ENCODE assay signal across 25 cellular contexts in the genomic region with DNA sequence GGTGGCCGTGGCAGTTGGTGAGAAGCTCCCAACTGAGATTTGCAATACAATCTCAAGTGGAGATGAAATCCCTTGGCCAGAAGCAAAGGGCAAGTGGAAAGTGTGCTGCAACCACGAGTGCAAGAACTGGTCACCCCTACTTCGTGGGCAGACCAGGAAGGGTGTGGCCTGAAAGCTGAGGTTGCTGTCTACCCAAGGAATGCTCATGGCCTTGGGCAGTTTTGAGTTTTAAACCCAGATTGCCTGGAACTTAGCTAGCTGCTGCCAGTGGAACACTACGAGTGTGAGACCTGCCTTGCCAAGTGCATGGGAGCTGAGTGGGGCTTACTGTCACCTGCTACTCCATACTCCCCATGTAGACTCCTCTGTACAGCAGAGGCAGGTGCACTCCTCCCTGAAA.
DNase-seq lines count a peak whose midpoint lies in the region; ATAC-seq, FAIRE-seq and TF ChIP-seq lines count a peak whose summit lies in the region.
"Had no signal": no experiment of that assay in that cellular context is flagged by ENCODE, and none has a peak within 500 bp of the region (broad histone marks: within the 10 kb centered on the region; RNA-seq: fewer than 3 reads in every experiment).

No MANE protein-coding gene starts in this region.

- no peak overlapping the region for H3K14ac ChIP-seq in H1 (ENCODE audit: insufficient read length)

- peaks cover 7% of the 10 kb centered on the region; the same call in 1 of the 2 replicates for H3K9me3 ChIP-seq in PC-3 (ENCODE audit: low read length)
- H3K9me3 ChIP-seq in H1 (ENCODE audit: insufficient read depth in 2 of 2, low read depth in 1 of 2, low read length in 1 of 2) = no peaks in the 10 kb centered on the region
- no peaks in the 10 kb centered on the region for H3K9me3 ChIP-seq in WERI-Rb-1 (ENCODE audit: severe bottlenecking)
- H3K9me3 ChIP-seq: Caco-2, MG63, SJCRH30 had no signal

- H3K18ac ChIP-seq in H1 (ENCODE audit: extremely low read depth, low read length) = no peak overlapping the region

- no peak overlapping the region for H3K4me3 Mint-ChIP-seq in activated naive CD4-positive, alpha-beta T cell treated with anti-CD3 and anti-CD28 coated beads for 36 hours
- H3K4me3 Mint-ChIP-seq: B cell; CD8-positive, alpha-beta T cell had no signal

- H3K9me2 ChIP-seq in PC-3 (replicated peaks; ENCODE audit: low read length) = no peaks in the 10 kb centered on the region

- no peak overlapping the region for H4K91ac ChIP-seq in H1 (replicated peaks; ENCODE audit: insufficient read length, low read length)

- no peaks in the 10 kb centered on the region for H3K36me3 ChIP-seq in PC-3 (ENCODE audit: low read depth, low read length)
- no peaks in the 10 kb centered on the region for H3K36me3 ChIP-seq in H1 (ENCODE audit: control insufficient read depth in 2 of 4, insufficient read depth in 4 of 4, low read length in 3 of 4)
- H3K36me3 ChIP-seq in WERI-Rb-1 = no peaks in the 10 kb centered on the region
- H3K36me3 ChIP-seq: MG63, Peyer's patch, SJCRH30 had no signal

- H2BK120ac ChIP-seq in H1 (replicated peaks; ENCODE audit: low read depth, low read length) = no peak overlapping the region

- no peak overlapping the region for H4K5ac ChIP-seq in H1 (ENCODE audit: insufficient read length, low read depth, low read length)

- H3K4me1 ChIP-seq in PC-3 (ENCODE audit: insufficient read depth, low read length) (no peaks in the 10 kb centered on the region), H1 (replicated peaks in 1 of 4; ENCODE audit: control insufficient read depth in 3 of 4, insufficient read depth in 4 of 4, low read length in 3 of 4) (peaks cover 0 to 4% (median 4%) of the 10 kb centered on the region in 4 experiments; a peak in 4 of 7 replicates)
- H3K4me1 ChIP-seq: Caco-2, Peyer's patch, SJCRH30 had no signal

- no peak overlapping the region for H2BK5ac ChIP-seq in H1 (ENCODE audit: low read depth, low read length)

- POLR2A ChIA-PET in PC-3 (lab: Charles Lee; ENCODE audit: unreplicated experiment) (no interaction called here), H1 (lab: Charles Lee; ENCODE audit: partially characterized antibody) (no interaction called here)

- no peak overlapping the region for H3K23ac ChIP-seq in H1 (ENCODE audit: insufficient read length)

- TF ChIP-seq POLR2A in H1 (IDR thresholded peaks at IDR 0.05; ENCODE audit: control extremely low read depth in 1 of 2, low read depth in 2 of 2, low read length in 2 of 2) = no peak

- no peaks in the 10 kb centered on the region for H3K4me1 Mint-ChIP-seq in activated naive CD4-positive, alpha-beta T cell treated with anti-CD3 and anti-CD28 coated beads for 36 hours (ENCODE audit: low read depth)
- H3K4me1 Mint-ChIP-seq: B cell had no signal

- no peak overlapping the region for H2BK20ac ChIP-seq in H1 (ENCODE audit: low read length)

- no TSS peak for BruUV-seq in PC-3 (replicated peaks; lab: Mats Ljungman, UMichigan)

- no peaks in the 10 kb centered on the region for H3K36me3 Mint-ChIP-seq in activated naive CD4-positive, alpha-beta T cell treated with anti-CD3 and anti-CD28 coated beads for 36 hours (ENCODE audit: low read depth)
- H3K36me3 Mint-ChIP-seq: CD8-positive, alpha-beta T cell had no signal

- FAIRE-seq in H1 (lab: Jason Lieb, UNC) = no peak
- FAIRE-seq: G401.6, GM12878, HepG2 had no signal

- ATAC-seq in PC-3 = no peak
- ATAC-seq: CD8-positive, alpha-beta T cell; GM12878; HepG2; SK-N-SH treated with all-trans-retinoic acid at 6 μM for 48 hours had no signal

- H3K23me2 ChIP-seq in H1 (ENCODE audit: low read depth, low read length) = no peaks in the 10 kb centered on the region

- TF ChIP-seq CTCF in PC-3 (conservative IDR thresholded peaks at IDR 0.05; ENCODE audit: low read depth, low read length) = no peak
- TF ChIP-seq CTCF in H1 (IDR thresholded peaks at IDR 0.05; ENCODE audit: control extremely low read depth in 1 of 3, insufficient read depth in 1 of 3, low read depth in 1 of 3, low read length in 3 of 3) = no peak
- no peak for TF ChIP-seq CTCF in WERI-Rb-1 (IDR thresholded peaks at IDR 0.05; ENCODE audit: low read depth, low read length)

- H3K27me3 Mint-ChIP-seq in activated naive CD4-positive, alpha-beta T cell treated with anti-CD3 and anti-CD28 coated beads for 36 hours (ENCODE audit: low read depth) = no peaks in the 10 kb centered on the region
- H3K27me3 Mint-ChIP-seq: B cell had no signal

- intact Hi-C loops in PC-3 (cut with micrococcal nuclease) = no loop called here
- intact Hi-C loops in activated naive CD4-positive, alpha-beta T cell treated with anti-CD3 and anti-CD28 coated beads for 36 hours (cut with micrococcal nuclease) = no loop called here

- no peak overlapping the region for H2AFZ ChIP-seq in PC-3 (ENCODE audit: low read length)
- H2AFZ ChIP-seq in H1 (ENCODE audit: low read length) = no peak overlapping the region

- peaks cover 16% of the 10 kb centered on the region for H3K9me3 Mint-ChIP-seq in activated naive CD4-positive, alpha-beta T cell treated with anti-CD3 and anti-CD28 coated beads for 36 hours

- no peak for TF ChIP-seq EP300 in H1 (IDR thresholded peaks at IDR 0.05; ENCODE audit: borderline replicate concordance in 1 of 2, low read depth in 2 of 2, low read length in 2 of 2)

- H3K4me3 ChIP-seq in PC-3 (ENCODE audit: low read length) (no peak overlapping the region), H1 (ENCODE audit: extremely low read depth in 1 of 4, insufficient read depth in 2 of 4, low read depth in 3 of 4, low read length in 4 of 4) (no peak overlapping the region), WERI-Rb-1 (ENCODE audit: low read depth, low read length) (no peak overlapping the region)
- H3K4me3 ChIP-seq: GM12878, MG63, Peyer's patch, SJCRH30 had no signal

- H3K79me2 ChIP-seq in PC-3 (ENCODE audit: low read length) (no peaks in the 10 kb centered on the region), H1 (ENCODE audit: control insufficient read depth in 1 of 2, insufficient read depth in 2 of 2, low read length in 2 of 2) (no peaks in the 10 kb centered on the region)

- H3K79me1 ChIP-seq in H1 (ENCODE audit: low read depth, low read length) = no peaks in the 10 kb centered on the region

- no peak overlapping the region for H3K27ac ChIP-seq in PC-3 (ENCODE audit: low read length)
- H3K27ac ChIP-seq in H1 (ENCODE audit: low read depth, low read length) = no peak overlapping the region
- no peak overlapping the region for H3K27ac ChIP-seq in WERI-Rb-1
- H3K27ac ChIP-seq: 22Rv1, C4-2B, Peyer's patch, SJCRH30 had no signal

- TF ChIP-seq RAD21 in H1 (IDR thresholded peaks at IDR 0.05 in 1 of 2, conservative IDR thresholded peaks at IDR 0.05 in 1 of 2; ENCODE audit: low read depth in 2 of 2, low read length in 2 of 2) = no peak

- no peak overlapping the region for H3K56ac ChIP-seq in H1 (replicated peaks; ENCODE audit: insufficient read length, low read depth, low read length)

- no peak overlapping the region for H2AK5ac ChIP-seq in H1 (ENCODE audit: low read depth, low read length)

- CTCF ChIA-PET in PC-3 (lab: Charles Lee) (no interaction called here), H1 (lab: Charles Lee; ENCODE audit: partially characterized antibody) (interaction anchor here (1.1 kb wide), 1 partner anchor 774 kb away, joined by 4 read pairs; no protein-coding TSS in a partner anchor)
- CTCF ChIA-PET in activated naive CD4-positive, alpha-beta T cell treated with anti-CD3 and anti-CD28 coated beads for 36 hours (lab: Charles Lee) = no interaction called here

- no peak overlapping the region; the same call in 1 of the 2 replicates for H4K8ac ChIP-seq in H1 (ENCODE audit: extremely low read depth, insufficient read depth, low read length)

- no peaks in the 10 kb centered on the region for H3F3A ChIP-seq in PC-3 (ENCODE audit: low read length, unreplicated experiment)

- WGBS in H1 (ENCODE audit: extremely low coverage in 1 of 2, insufficient coverage in 1 of 2, insufficient read length in 1 of 2, insufficient replicate concordance in 2 of 2, low coverage in 1 of 2, low lambda C conversion rate in 2 of 2, missing lambda C conversion rate in 1 of 2), 2 experiments = 88% methylated on average over 4 of the region's 4 CpGs; no CpG with 5 or more reads in 1 of the 2 experiments

- no peak overlapping the region; the same call in 1 of the 2 replicates for H2BK12ac ChIP-seq in H1 (ENCODE audit: low read depth, low read length)

- H2BK15ac ChIP-seq in H1 (ENCODE audit: low read length) = 0 out of 2 replicates have a peak overlapping the region, but pooled peaks have one; percentile 29

- H4K20me1 ChIP-seq in PC-3 (ENCODE audit: low read length) (no peaks in the 10 kb centered on the region), H1 (replicated peaks in 1 of 2; ENCODE audit: control insufficient read depth in 1 of 2, insufficient read depth in 2 of 2, low read length in 2 of 2) (no peaks in the 10 kb centered on the region)

- H3K9ac ChIP-seq in PC-3 (ENCODE audit: low read length) = no peak overlapping the region
- no peak overlapping the region for H3K9ac ChIP-seq in H1 (replicated peaks in 1 of 4; ENCODE audit: extremely low read depth in 1 of 4, low read depth in 3 of 4, low read length in 3 of 4)

- DNase-seq in DMS53 (lab: John Stamatoyannopoulos, UW) (peak; percentile 14), DMS53 treated with DMSO at 0.1 percent for 48 hours (lab: John Stamatoyannopoulos, UW; ENCODE audit: unreplicated experiment) (no peak), PC-3 (peak; percentile 21), H1 (ENCODE audit: low read depth in 1 of 2, low spot score in 2 of 2) (no peak), SHP77 treated with DMSO at 0.1 percent for 48 hours (lab: John Stamatoyannopoulos, UW) (no peak), WERI-Rb-1 (no peak)
- no peak for DNase-seq in activated naive CD4-positive, alpha-beta T cell treated with anti-CD3 and anti-CD28 coated beads for 36 hours
- DNase-seq: CD8-positive, alpha-beta T cell; DMS79 treated with DMSO at 0.1 percent for 48 hours; H7; Kasumi-1; MG63; NCI-H1694; NCI-H2029 treated with DMSO at 0.1 percent for 48 hours; NCI-H526 treated with DMSO at 0.1 percent for 48 hours; Peyer's patch; SJCRH30 had no signal

- H3K27ac Mint-ChIP-seq in activated naive CD4-positive, alpha-beta T cell treated with anti-CD3 and anti-CD28 coated beads for 36 hours = no peak overlapping the region
- H3K27ac Mint-ChIP-seq: B cell; CD8-positive, alpha-beta T cell had no signal

- no peak overlapping the region for H3K4ac ChIP-seq in H1 (replicated peaks; ENCODE audit: insufficient read length, low read depth, low read length)

- H3K27me3 ChIP-seq in PC-3 (ENCODE audit: low read length) = no peaks in the 10 kb centered on the region
- no peaks in the 10 kb centered on the region for H3K27me3 ChIP-seq in H1 (replicated peaks in 1 of 4; ENCODE audit: control insufficient read depth in 3 of 4, extremely low read depth in 1 of 4, insufficient read depth in 3 of 4, low read length in 3 of 4)
- H3K27me3 ChIP-seq in WERI-Rb-1 (ENCODE audit: insufficient read depth, low read depth, severe bottlenecking) = no peaks in the 10 kb centered on the region
- H3K27me3 ChIP-seq: MG63, Peyer's patch, SJCRH30 had no signal

- no peak overlapping the region for H3K4me2 ChIP-seq in PC-3 (ENCODE audit: low read length)
- H3K4me2 ChIP-seq in H1 (ENCODE audit: insufficient read depth in 1 of 2, low read depth in 2 of 2, low read length in 2 of 2) = no peak overlapping the region

TF ChIP-seq in H1, 55 proteins besides CTCF, POLR2A, EP300 and RAD21 (continues in another document):
- TF ChIP-seq YY1 (IDR thresholded peaks at IDR 0.05; ENCODE audit: low read depth, low read length) (no peak), BRCA1 (IDR thresholded peaks at IDR 0.05; ENCODE audit: low read depth, low read length) (no peak)

Comparison
In these comparisons a context has a peak if more than half of its experiments do, and no peak if none do; other contexts are left out.
1. DNase-seq: peak in DMS53 (single experiment) and PC-3 (single experiment); none in DMS53 treated with DMSO at 0.1 percent for 48 hours (single experiment), H1 (0 of 2), SHP77 treated with DMSO at 0.1 percent for 48 hours (single experiment), activated naive CD4-positive, alpha-beta T cell treated with anti-CD3 and anti-CD28 coated beads for 36 hours (single experiment) and WERI-Rb-1 (single experiment).